Comparison of ENCODE assay signal across 1 cellular context in the genomic region with DNA sequence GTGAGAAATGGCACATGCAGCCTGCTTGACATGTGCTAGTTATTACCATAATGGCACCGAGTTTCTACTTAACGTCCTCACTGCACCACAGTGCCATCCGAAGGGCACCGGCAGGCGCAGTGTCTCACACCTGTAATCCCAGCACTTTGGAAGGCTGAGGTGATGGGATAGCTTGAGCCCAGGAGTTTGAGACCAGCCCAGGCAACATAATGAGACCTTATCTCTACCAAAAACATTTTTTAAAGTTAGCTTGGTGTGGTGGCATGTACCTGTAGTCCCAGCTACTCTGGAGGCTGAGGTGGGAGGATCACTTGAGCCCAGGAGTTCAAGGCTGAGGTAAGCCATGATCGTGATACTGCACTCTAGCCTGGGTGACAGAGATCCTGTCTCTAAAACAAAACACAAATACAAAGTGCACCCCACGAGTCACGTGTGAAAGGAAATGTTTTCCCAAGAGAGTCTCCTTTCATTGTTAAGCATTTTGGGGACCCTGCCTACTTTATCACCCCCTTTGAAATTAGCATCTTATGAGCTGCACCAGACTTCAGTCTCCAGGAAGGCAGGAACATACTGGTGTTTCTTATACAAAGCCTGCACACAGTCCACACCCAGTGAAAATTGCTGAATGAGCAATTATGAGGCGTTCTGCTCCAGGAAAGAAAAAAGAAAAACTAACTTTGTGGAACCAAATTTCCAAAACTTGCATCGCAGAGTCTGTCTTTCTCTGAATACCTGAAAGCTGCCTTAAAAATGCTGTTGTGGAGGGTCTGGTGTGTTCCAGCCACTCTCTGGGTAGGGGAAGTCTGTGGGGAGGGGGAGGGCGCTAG.
TF ChIP-seq lines count a peak whose summit lies in the region.

No MANE protein-coding gene starts in this region.

TF ChIP-seq in HCT116, 20 proteins besides CTCF, POLR2A, EP300 and RAD21 (continued from another document):
- TF ChIP-seq ZNF274 (IDR thresholded peaks at IDR 0.05; ENCODE audit: low read depth, low read length) (no peak), JUND (IDR thresholded peaks at IDR 0.05) (no peak), TCF7L2 (IDR thresholded peaks at IDR 0.05; ENCODE audit: borderline replicate concordance, extremely low read depth, insufficient read depth, insufficient read length) (no peak), SIN3A (IDR thresholded peaks at IDR 0.05; ENCODE audit: low read depth) (no peak)
- TF ChIP-seq, protein P1, sequence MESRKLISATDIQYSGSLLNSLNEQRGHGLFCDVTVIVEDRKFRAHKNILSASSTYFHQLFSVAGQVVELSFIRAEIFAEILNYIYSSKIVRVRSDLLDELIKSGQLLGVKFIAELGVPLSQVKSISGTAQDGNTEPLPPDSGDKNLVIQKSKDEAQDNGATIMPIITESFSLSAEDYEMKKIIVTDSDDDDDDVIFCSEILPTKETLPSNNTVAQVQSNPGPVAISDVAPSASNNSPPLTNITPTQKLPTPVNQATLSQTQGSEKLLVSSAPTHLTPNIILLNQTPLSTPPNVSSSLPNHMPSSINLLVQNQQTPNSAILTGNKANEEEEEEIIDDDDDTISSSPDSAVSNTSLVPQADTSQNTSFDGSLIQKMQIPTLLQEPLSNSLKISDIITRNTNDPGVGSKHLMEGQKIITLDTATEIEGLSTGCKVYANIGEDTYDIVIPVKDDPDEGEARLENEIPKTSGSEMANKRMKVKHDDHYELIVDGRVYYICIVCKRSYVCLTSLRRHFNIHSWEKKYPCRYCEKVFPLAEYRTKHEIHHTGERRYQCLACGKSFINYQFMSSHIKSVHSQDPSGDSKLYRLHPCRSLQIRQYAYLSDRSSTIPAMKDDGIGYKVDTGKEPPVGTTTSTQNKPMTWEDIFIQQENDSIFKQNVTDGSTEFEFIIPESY (IDR thresholded peaks at IDR 0.05; ENCODE audit: extremely low read depth, insufficient replicate concordance, low read length), result no peak
